ENCODE assay signal across 8 cellular contexts in genomic region chr2:152718047-152718908, GRCh38. TPM values are rescaled to one million over a fixed set of nuclear protein-coding genes. Genes with fewer than 3 reads are reported as not detected.
A peak's percentile ranks its signal among the peaks of the same experiment; 100 is the strongest.
DNase-seq lines count a peak whose midpoint lies in the region; ATAC-seq and TF ChIP-seq lines count a peak whose summit lies in the region.

Gene ARL6IP6, plus strand, starts transcription at chr2:152718620. Its CDS starts 5 bp downstream, at chr2:152718625.

- peak within 1 kb of the TSS; percentile 79 to 98 for H3K27ac ChIP-seq in lung (ENCODE audit: low read depth in 1 of 2, low read length in 1 of 2)

- no peaks in the 10 kb centered on the region for H3K27me3 ChIP-seq in lung (ENCODE audit: control insufficient read depth, insufficient read depth)

- ATAC-seq in GM21360 (IDR thresholded peaks at IDR 0.05; ENCODE audit: unreplicated experiment) (peak; percentile 62), lung (ENCODE audit: insufficient read depth, low FRiP score) (peak; percentile 85)

- 0% methylated on average over 80 to 88 of the region's 88 CpGs for WGBS in lung, 2 donors

- DNase-seq in CMK (ENCODE audit: low read depth): peak; percentile 55
- peak; percentile 94 for DNase-seq in HT-29 (ENCODE audit: low spot score)
- DNase-seq in NK-92 treated with Interleukin-12 subunit alpha and Interleukin-12 subunit beta, amount 100 ng/mL, for 24 hours (lab: John Stamatoyannopoulos, UW): peak; percentile 92
- DNase-seq in activated CD8-positive, alpha-beta memory T cell treated with anti-CD3 and anti-CD28 coated beads for 24 hours: peak; percentile 98
- peak; percentile 92 for DNase-seq in effector CD4-positive, alpha-beta T cell
- peak; percentile 94 for DNase-seq in lung (ENCODE audit: low spot score)
- DNase-seq in stimulated activated CD4-positive, alpha-beta T cell treated with anti-CD3 and anti-CD28 coated beads, TNF-alpha, amount 100 ng/mL, for 24 hours (ENCODE audit: low read depth in 3 of 3): peak; percentile 85 to 91 (median 90)

- H3K36me3 ChIP-seq in lung (ENCODE audit: control insufficient read depth in 2 of 2, insufficient read depth in 2 of 2, low read length in 2 of 2): peaks cover 0 to 1% of the 10 kb centered on the region in 2 donors

- TF ChIP-seq CTCF in lung (IDR thresholded peaks at IDR 0.05; ENCODE audit: control extremely low read depth, extremely low read depth): no peak

- H3K4me1 ChIP-seq in lung (ENCODE audit: control insufficient read depth in 2 of 2, insufficient read depth in 2 of 2, low read length in 2 of 2): peaks cover 2 to 11% of the 10 kb centered on the region in 2 donors

- no peaks in the 10 kb centered on the region for H3K9me3 ChIP-seq in lung (ENCODE audit: control insufficient read depth in 2 of 2, insufficient read depth in 1 of 2, low read length in 1 of 2)

- peak within 1 kb of the TSS; percentile 87 for H3K4me3 ChIP-seq in lung

RNA-seq across cellular contexts. Expression of gene ARL6IP6, which starts in this region (rescaled TPM):
- 15.7 and 16.7 TPM in 2 replicates for total RNA-seq in HT-29 (2014; rRNA removed; shearing (Covaris generic))
- total RNA-seq in lung: 10 to 100 TPM; 13.2 to 17.9 TPM
- polyA plus RNA-seq in lung: 10 to 100 TPM in 1 of 2 donors, 1 to 10 TPM in 1; 7.5 to 11.4 TPM

Comparison
In these comparisons a context has a peak if more than half of its experiments do, and no peak if none do; other contexts are left out.
1. Peak in every context shown above with its lines: DNase-seq, ATAC-seq, H3K4me3 ChIP-seq and H3K27ac ChIP-seq.